ENCODE assay signal across 5 cellular contexts in the genomic region with DNA sequence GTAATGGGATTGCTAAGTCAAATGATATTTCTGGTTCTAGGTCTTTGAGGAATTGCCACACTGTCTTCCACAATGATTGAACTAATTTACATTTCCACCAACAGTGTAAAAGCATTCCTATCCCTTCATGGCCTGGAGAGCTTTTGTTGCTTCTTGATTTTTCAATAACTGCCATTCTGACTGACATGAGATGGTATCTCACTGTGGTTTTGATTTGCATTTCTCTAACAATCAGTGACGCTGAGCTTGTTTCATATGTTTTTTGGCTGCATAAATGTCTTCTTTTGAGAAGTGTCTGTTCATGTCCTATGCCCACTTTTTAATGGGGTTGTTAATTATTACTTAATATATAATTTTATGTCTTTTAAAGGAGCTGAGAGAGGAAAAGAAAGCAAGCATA.
DNase-seq lines count a peak whose midpoint lies in the region; ATAC-seq, FAIRE-seq and TF ChIP-seq lines count a peak whose summit lies in the region.
"Not testable (repeated sequence)": the region's sequence is repeated elsewhere in the genome, so short reads cannot be mapped to it uniquely, and the experiment has no call there.

No MANE protein-coding gene starts in this region.

- H3K9ac ChIP-seq in GM12878 (ENCODE audit: control insufficient read depth, insufficient read depth, low read length); neural cell (ENCODE audit: low read length): not testable (repeated sequence)

- BruUV-seq in GM12878 (replicated peaks; lab: Mats Ljungman, UMichigan) = not testable (repeated sequence)

- TF ChIP-seq CTCF in GM12878 (IDR thresholded peaks at IDR 0.05 in 2 of 3, conservative IDR thresholded peaks at IDR 0.05 in 1 of 3; ENCODE audit: control insufficient read depth in 2 of 3, extremely low read depth in 1 of 3, insufficient read depth in 1 of 3, low read depth in 3 of 3, low read length in 3 of 3); neural cell (IDR thresholded peaks at IDR 0.05; ENCODE audit: poor library complexity, severe bottlenecking): not testable (repeated sequence)

- not testable (repeated sequence) for H3F3A ChIP-seq in neural cell (ENCODE audit: insufficient read depth, low read length, poor library complexity, severe bottlenecking)

- in situ Hi-C loops in GM12878 (cut with MboI) = not testable (repeated sequence)

- not testable (repeated sequence) for TF ChIP-seq POLR2A in GM12878 (IDR thresholded peaks at IDR 0.05; ENCODE audit: low read depth, low read length)

- H3K79me2 ChIP-seq in GM12878 (ENCODE audit: control insufficient read depth, insufficient read depth, low read length); neural cell (replicated peaks; ENCODE audit: insufficient read depth, low read length): not testable (repeated sequence)

- TF ChIP-seq RAD21 in GM12878 (IDR thresholded peaks at IDR 0.05; ENCODE audit: insufficient read depth, low read depth, low read length); neural cell (conservative IDR thresholded peaks at IDR 0.05): not testable (repeated sequence)

- not testable (repeated sequence) for H2AFZ ChIP-seq in GM12878 (ENCODE audit: control insufficient read depth, low read depth, low read length); neural cell (ENCODE audit: low read depth, low read length)

- not testable (repeated sequence) for H3K4me3 ChIP-seq in GM12878; neural cell (ENCODE audit: low read length)

- not testable (repeated sequence) for TF ChIP-seq EP300 in GM12878 (IDR thresholded peaks at IDR 0.05; ENCODE audit: borderline replicate concordance in 1 of 2, control insufficient read depth in 1 of 2, low read depth in 2 of 2, low read length in 2 of 2)
- TF ChIP-seq EP300 in neural cell (conservative IDR thresholded peaks at IDR 0.05; ENCODE audit: poor library complexity, severe bottlenecking) = peak; percentile 72

- RAD21 ChIA-PET in GM12878 (lab: Charles Lee; ENCODE audit: unreplicated experiment) = interaction anchor here (1.2 kb wide), 1 partner anchor 22 kb away, joined by 5 read pairs; no protein-coding TSS in a partner anchor

- not testable (repeated sequence) for H3K4me2 ChIP-seq in GM12878 (ENCODE audit: control insufficient read depth, insufficient read depth); neural cell (ENCODE audit: low read length)

- WGBS in GM12878 (ENCODE audit: insufficient coverage, insufficient replicate concordance, low lambda C conversion rate, missing lambda C conversion rate) = 0% methylated on average over 1 of the region's 1 CpG

- not testable (repeated sequence) for H3K9me2 ChIP-seq in neural cell (ENCODE audit: insufficient read depth, low read length)

- POLR2A ChIA-PET in GM12878 (lab: Charles Lee) = not testable (repeated sequence)

- H4K20me1 ChIP-seq in GM12878 (ENCODE audit: control insufficient read depth, insufficient read depth); neural cell (ENCODE audit: insufficient read depth): not testable (repeated sequence)

- H3K36me3 ChIP-seq in GM12878 (ENCODE audit: control insufficient read depth in 2 of 2, insufficient read depth in 2 of 2, low read length in 1 of 2); neural cell (ENCODE audit: insufficient read depth, low read length): not testable (repeated sequence)

- ATAC-seq in GM18867 (IDR thresholded peaks at IDR 0.05; ENCODE audit: unreplicated experiment) (peak; percentile 62), GM12878 (peak; percentile 47; the same call in 2 of the 3 replicates)

- H3K9me3 ChIP-seq in GM12878 (replicated peaks; ENCODE audit: control insufficient read depth, insufficient read depth, low read length); neural cell (ENCODE audit: low read length): not testable (repeated sequence)

- CTCF ChIA-PET in GM12878 (lab: Yijun Ruan, JAX) = not testable (repeated sequence)

- not testable (repeated sequence) for FAIRE-seq in GM12878 (lab: Jason Lieb, UNC)

- not testable (repeated sequence) for H3K4me1 ChIP-seq in GM12878 (ENCODE audit: control insufficient read depth, insufficient read depth, low read length)

- DNase-seq in NCI-H526 treated with DMSO at 0.1 percent for 48 hours (lab: John Stamatoyannopoulos, UW) = peak; percentile 26
- peak; percentile 38 for DNase-seq in astrocyte of the hippocampus (ENCODE audit: low read depth, low spot score)
- DNase-seq in GM12878 (ENCODE audit: low read depth, low spot score) = not testable (repeated sequence)

- H3K27me3 ChIP-seq in GM12878 (replicated peaks in 1 of 2; ENCODE audit: control insufficient read depth in 2 of 2, insufficient read depth in 2 of 2, low read length in 1 of 2); neural cell (ENCODE audit: insufficient read depth, low read depth, low read length): not testable (repeated sequence)

- H3K27ac ChIP-seq in GM12878 (ENCODE audit: control insufficient read depth, insufficient read depth) = not testable (repeated sequence)
- H3K27ac ChIP-seq in neural cell (ENCODE audit: low read length) = peak overlapping the region; percentile 28

- SMC1A ChIA-PET in GM12878 (lab: Charles Lee; ENCODE audit: uncharacterized antibody, unreplicated experiment) = interaction anchor here (0.6 to 2.2 kb wide), 3 partner anchors 22 to 284 kb away, joined by 3 to 6 read pairs (median 3); no protein-coding TSS in a partner anchor

- intact Hi-C loops in GM12878 (cut with micrococcal nuclease; ENCODE audit: unreplicated experiment) = not testable (repeated sequence)

TF ChIP-seq in GM12878, 131 proteins besides CTCF, POLR2A, EP300 and RAD21:
- TF ChIP-seq, protein P1, sequence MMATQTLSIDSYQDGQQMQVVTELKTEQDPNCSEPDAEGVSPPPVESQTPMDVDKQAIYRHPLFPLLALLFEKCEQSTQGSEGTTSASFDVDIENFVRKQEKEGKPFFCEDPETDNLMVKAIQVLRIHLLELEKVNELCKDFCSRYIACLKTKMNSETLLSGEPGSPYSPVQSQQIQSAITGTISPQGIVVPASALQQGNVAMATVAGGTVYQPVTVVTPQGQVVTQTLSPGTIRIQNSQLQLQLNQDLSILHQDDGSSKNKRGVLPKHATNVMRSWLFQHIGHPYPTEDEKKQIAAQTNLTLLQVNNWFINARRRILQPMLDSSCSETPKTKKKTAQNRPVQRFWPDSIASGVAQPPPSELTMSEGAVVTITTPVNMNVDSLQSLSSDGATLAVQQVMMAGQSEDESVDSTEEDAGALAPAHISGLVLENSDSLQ (IDR thresholded peaks at IDR 0.05) = peak; percentile 78
- TF ChIP-seq MTA2 (IDR thresholded peaks at IDR 0.05; ENCODE audit: low read depth) = peak; percentile 22; the same call in 1 of the 2 replicates
TF ChIP-seq in GM12878: peak in this region for 2; not testable (repeated sequence) for 129.

TF ChIP-seq in neural cell, 6 proteins besides CTCF, POLR2A, EP300 and RAD21:
- TF ChIP-seq POLR2AphosphoS5 (IDR thresholded peaks at IDR 0.05) = peak; percentile 35
